40 cellular contexts compared by ENCODE assay signal in the genomic region with DNA sequence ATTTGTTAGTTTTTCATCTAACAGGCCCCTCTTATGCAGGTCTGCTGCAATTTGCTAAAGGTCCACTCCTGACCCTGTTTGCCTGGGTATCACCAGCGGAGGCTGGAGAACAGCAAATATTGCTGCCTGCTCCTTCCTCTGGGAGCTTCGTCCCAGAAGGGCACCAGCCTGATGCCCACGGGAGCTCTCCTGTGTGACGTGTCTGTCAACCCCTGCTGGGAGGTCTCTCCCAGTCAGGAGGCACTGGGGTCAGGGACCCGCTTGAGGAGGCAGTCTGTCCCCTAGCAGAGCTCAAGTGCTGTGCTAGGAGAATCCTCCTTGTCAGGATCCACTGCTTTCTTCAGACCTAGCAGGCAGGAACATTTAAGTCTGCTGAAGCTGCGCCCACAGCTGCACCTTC.
"Had no signal": no experiment of that assay in that cellular context is flagged by ENCODE, and none has a peak within 500 bp of the region (broad histone marks: within the 10 kb centered on the region; RNA-seq: fewer than 3 reads in every experiment).

No MANE protein-coding gene starts in this region.

- H3K4me3 ChIP-seq: adrenal gland, ascending aorta, body of pancreas, breast epithelium, cardiac muscle cell had no signal

- H3K27me3 ChIP-seq: ascending aorta, body of pancreas, brain microvascular endothelial cell, breast epithelium, cardiac muscle cell had no signal

- H3K9me3 Mint-ChIP-seq: activated naive CD4-positive, alpha-beta T cell treated with anti-CD3 and anti-CD28 coated beads, Interleukin-2, amount 50 U/mL, for 24 hours; activated T-cell treated with anti-CD3 and anti-CD28 coated beads, Interleukin-2, amount 50 U/mL, for 24 hours; central memory CD8-positive, alpha-beta T cell had no signal

- H3K4me3 Mint-ChIP-seq: activated naive CD4-positive, alpha-beta T cell treated with anti-CD3 and anti-CD28 coated beads for 36 hours; activated naive CD4-positive, alpha-beta T cell treated with anti-CD3 and anti-CD28 coated beads, Interleukin-2, amount 10 ng/mL, durations not matched to agents 7 days and 5 days; activated naive CD4-positive, alpha-beta T cell treated with anti-CD3 and anti-CD28 coated beads, Interleukin-2, amount 50 U/mL, for 24 hours; activated naive CD8-positive, alpha-beta T cell; activated naive CD8-positive, alpha-beta T cell treated with anti-CD3 and anti-CD28 coated beads for 36 hours; activated naive CD8-positive, alpha-beta T cell treated with anti-CD3 and anti-CD28 coated beads, Interleukin-2, amount 10 ng/mL, durations not matched to agents 7 days and 5 days; activated naive CD8-positive, alpha-beta T cell treated with anti-CD3 and anti-CD28 coated beads, Interleukin-2, amount 50 U/mL, for 24 hours; activated T-cell treated with anti-CD3 and anti-CD28 coated beads, Interleukin-2, amount 50 U/mL, for 24 hours; activated T-cell treated with anti-CD3 and anti-CD28 coated beads, Interleukin-2, amount 50 U/mL, for 4 hours; activated T-cell treated with anti-CD3 and anti-CD28 coated beads, Interleukin-2, amount 50 U/mL, for 72 hours; activated T-helper 1 cell treated with anti-CD3 and anti-CD28 coated beads, Interleukin-12 subunit alpha, Interleukin-12 subunit beta, Interleukin-2, Interleukin-4 antibody, amounts not matched to agents 30 ng/mL and 10 ng/mL and 1 ng/mL, durations not matched to agents 14 hours and 24 hours and 36 hours; activated T-helper 17 cell treated with anti-CD3 and anti-CD28 coated beads, Interleukin-2, amount 50 U/mL, for 72 hours; brain; central memory CD8-positive, alpha-beta T cell had no signal

- H3K36me3 ChIP-seq: adrenal gland, ascending aorta, brain microvascular endothelial cell, breast epithelium, cardiac muscle cell had no signal

- ATAC-seq: activated naive CD4-positive, alpha-beta T cell treated with anti-CD3 and anti-CD28 coated beads, Interleukin-2, amount 50 U/mL, for 72 hours; activated naive CD8-positive, alpha-beta T cell treated with anti-CD3 and anti-CD28 coated beads, Interleukin-2, amount 50 U/mL, for 24 hours; activated T-cell treated with anti-CD3 and anti-CD28 coated beads, Interleukin-2, amount 50 U/mL, for 4 hours; activated T-cell treated with anti-CD3 and anti-CD28 coated beads, Interleukin-2, amount 50 U/mL, for 72 hours; activated T-helper 17 cell treated with anti-CD3 and anti-CD28 coated beads, Interleukin-2, amount 50 U/mL, for 72 hours; body of pancreas had no signal

- FAIRE-seq: astrocyte, bronchial epithelial cell had no signal

- H3K4me1 Mint-ChIP-seq: activated naive CD4-positive, alpha-beta T cell treated with anti-CD3 and anti-CD28 coated beads, Interleukin-2, amount 10 ng/mL, durations not matched to agents 7 days and 5 days; activated naive CD8-positive, alpha-beta T cell treated with anti-CD3 and anti-CD28 coated beads for 36 hours; activated naive CD8-positive, alpha-beta T cell treated with anti-CD3 and anti-CD28 coated beads, Interleukin-2, amount 10 ng/mL, durations not matched to agents 7 days and 5 days; activated T-helper 17 cell treated with anti-CD3 and anti-CD28 coated beads, Interleukin-2, amount 50 U/mL, for 72 hours; brain had no signal

- H3K4me1 ChIP-seq: adrenal gland, ascending aorta, breast epithelium had no signal

- H3K27ac Mint-ChIP-seq: activated naive CD4-positive, alpha-beta T cell treated with anti-CD3 and anti-CD28 coated beads for 36 hours; activated naive CD4-positive, alpha-beta T cell treated with anti-CD3 and anti-CD28 coated beads, Interleukin-2, amount 10 ng/mL, durations not matched to agents 7 days and 5 days; activated naive CD4-positive, alpha-beta T cell treated with anti-CD3 and anti-CD28 coated beads, Interleukin-2, amount 50 U/mL, for 24 hours; activated naive CD4-positive, alpha-beta T cell treated with anti-CD3 and anti-CD28 coated beads, Interleukin-2, amount 50 U/mL, for 72 hours; activated naive CD8-positive, alpha-beta T cell; activated naive CD8-positive, alpha-beta T cell treated with anti-CD3 and anti-CD28 coated beads for 36 hours; activated naive CD8-positive, alpha-beta T cell treated with anti-CD3 and anti-CD28 coated beads, Interleukin-2, amount 10 ng/mL, durations not matched to agents 7 days and 5 days; activated naive CD8-positive, alpha-beta T cell treated with anti-CD3 and anti-CD28 coated beads, Interleukin-2, amount 50 U/mL, for 24 hours; activated T-cell treated with anti-CD3 and anti-CD28 coated beads, Interleukin-2, amount 50 U/mL, for 24 hours; activated T-cell treated with anti-CD3 and anti-CD28 coated beads, Interleukin-2, amount 50 U/mL, for 72 hours; activated T-helper 1 cell treated with anti-CD3 and anti-CD28 coated beads, Interleukin-12 subunit alpha, Interleukin-12 subunit beta, Interleukin-2, Interleukin-4 antibody, amounts not matched to agents 30 ng/mL and 10 ng/mL and 1 ng/mL, durations not matched to agents 14 hours and 24 hours and 36 hours; activated T-helper 17 cell treated with anti-CD3 and anti-CD28 coated beads, Interleukin-2, amount 50 U/mL, for 72 hours; activated T-helper 2 cell treated with anti-CD3 and anti-CD28 coated beads, Interferon-gamma antibody, Interleukin-2, Interleukin-4, amounts not matched to agents 10 μg/mL and 5 μg/mL and 100 μg/mL, durations not matched to agents 14 hours and 24 hours and 36 hours; brain had no signal

- H3K9me3 ChIP-seq: adrenal gland, body of pancreas had no signal

- DNase-seq: activated effector memory CD4-positive, alpha-beta T cell treated with anti-CD3 and anti-CD28 coated beads, Interleukin-2, amount 50 U/mL, for 16 hours; activated effector memory CD4-positive, alpha-beta T cell treated with Interleukin-2 at 50 U/mL for 16 hours; activated gamma-delta T cell; activated gamma-delta T cell treated with Interleukin-2 at 50 U/mL for 16 hours; activated naive CD4-positive, alpha-beta T cell; activated naive CD4-positive, alpha-beta T cell treated with anti-CD3 and anti-CD28 coated beads for 36 hours; activated naive CD4-positive, alpha-beta T cell treated with anti-CD3 and anti-CD28 coated beads, Interleukin-2, amount 10 ng/mL, durations not matched to agents 7 days and 5 days; activated naive CD4-positive, alpha-beta T cell treated with anti-CD3 and anti-CD28 coated beads, Interleukin-2, amount 50 U/mL, for 16 hours; activated naive CD4-positive, alpha-beta T cell treated with Interleukin-2 at 50 U/mL for 16 hours; activated naive CD8-positive, alpha-beta T cell treated with anti-CD3 and anti-CD28 coated beads for 36 hours; activated naive CD8-positive, alpha-beta T cell treated with anti-CD3 and anti-CD28 coated beads, Interleukin-2, amount 10 ng/mL, durations not matched to agents 7 days and 5 days; activated naive CD8-positive, alpha-beta T cell treated with anti-CD3 and anti-CD28 coated beads, Interleukin-2, amount 50 U/mL, for 24 hours; activated T-cell treated with anti-CD3 and anti-CD28 coated beads, Interleukin-2, amount 50 U/mL, for 1 hour; activated T-cell treated with anti-CD3 and anti-CD28 coated beads, Interleukin-2, amount 50 U/mL, for 24 hours; activated T-cell treated with anti-CD3 and anti-CD28 coated beads, Interleukin-2, amount 50 U/mL, for 4 hours; activated T-cell treated with anti-CD3 and anti-CD28 coated beads, Interleukin-2, amount 50 U/mL, for 48 hours; activated T-cell treated with anti-CD3 and anti-CD28 coated beads, Interleukin-2, amount 50 U/mL, for 72 hours; adrenal gland; amniotic stem cell; amygdala; anterior cingulate cortex; aorta; body of pancreas; brain microvascular endothelial cell; caudate nucleus; central memory CD4-positive, alpha-beta T cell; cerebellar nuclear complex had no signal

- H3K27me3 Mint-ChIP-seq: activated naive CD4-positive, alpha-beta T cell treated with anti-CD3 and anti-CD28 coated beads, Interleukin-2, amount 10 ng/mL, durations not matched to agents 7 days and 5 days; activated naive CD4-positive, alpha-beta T cell treated with anti-CD3 and anti-CD28 coated beads, Interleukin-2, amount 50 U/mL, for 24 hours; activated naive CD8-positive, alpha-beta T cell; activated naive CD8-positive, alpha-beta T cell treated with anti-CD3 and anti-CD28 coated beads for 36 hours; activated naive CD8-positive, alpha-beta T cell treated with anti-CD3 and anti-CD28 coated beads, Interleukin-2, amount 10 ng/mL, durations not matched to agents 7 days and 5 days; activated naive CD8-positive, alpha-beta T cell treated with anti-CD3 and anti-CD28 coated beads, Interleukin-2, amount 50 U/mL, for 24 hours; activated T-helper 17 cell treated with anti-CD3 and anti-CD28 coated beads, Interleukin-2, amount 50 U/mL, for 72 hours; brain; central memory CD8-positive, alpha-beta T cell had no signal

- H3K27ac ChIP-seq: adrenal gland, ascending aorta, body of pancreas, brain microvascular endothelial cell, breast epithelium, cardiac muscle cell had no signal
